Comparison of ENCODE assay signal across 16 cellular contexts in genomic region chr1:243991650-243992049, GRCh38. TPM values are rescaled to one million over a fixed set of nuclear protein-coding genes. Genes with fewer than 3 reads are reported as not detected.
DNase-seq lines count a peak whose midpoint lies in the region; ATAC-seq and TF ChIP-seq lines count a peak whose summit lies in the region.
"Had no signal": no experiment of that assay in that cellular context is flagged by ENCODE, and none has a peak within 500 bp of the region (broad histone marks: within the 10 kb centered on the region; RNA-seq: fewer than 3 reads in every experiment).

No MANE protein-coding gene starts in this region.

- DNase-seq in HS-5 (ENCODE audit: low read depth), result peak; percentile 14
- DNase-seq in NCI-H226, result peak; percentile 12
- DNase-seq in amniotic epithelial cell (ENCODE audit: low read depth), result peak; percentile 31
- no peak for DNase-seq in NCI-H1092 treated with DMSO at 0.1 percent for 48 hours (lab: John Stamatoyannopoulos, UW)
- DNase-seq in mammary epithelial cell, result no peak
- DNase-seq: Caco-2; CD4-positive, CD25-positive, alpha-beta regulatory T cell; CD8-positive, alpha-beta T cell; DMS153; DMS79 treated with DMSO at 0.1 percent for 48 hours; GF-D8; GM23248; H7 had no signal

- no peak overlapping the region for H3K9ac ChIP-seq in mammary epithelial cell (ENCODE audit: insufficient read depth, low read length)
- H3K9ac ChIP-seq: BLaER1, GM23248 had no signal

- no peak for TF ChIP-seq CTCF in mammary epithelial cell (conservative IDR thresholded peaks at IDR 0.05 in 1 of 2, IDR thresholded peaks at IDR 0.05 in 1 of 2; ENCODE audit: extremely low read depth in 1 of 2, insufficient read depth in 1 of 2, low read depth in 1 of 2, low read length in 2 of 2)

- in situ Hi-C loops in mammary epithelial cell (cut with MboI; ENCODE audit: low sequenced_read_pairs in 2 of 2), result no loop called here

- no peak overlapping the region for H2AFZ ChIP-seq in mammary epithelial cell (ENCODE audit: low read depth, low read length)
- H2AFZ ChIP-seq: GM23248 had no signal

- H4K20me1 ChIP-seq in mammary epithelial cell (ENCODE audit: insufficient read depth, low read length), result no peaks in the 10 kb centered on the region
- H4K20me1 ChIP-seq: BLaER1 had no signal

- no peak overlapping the region for H3K4me3 ChIP-seq in mammary epithelial cell (replicated peaks in 1 of 3; ENCODE audit: insufficient read depth in 1 of 3, low read depth in 2 of 3, low read length in 3 of 3)
- H3K4me3 ChIP-seq: BLaER1, GM23248 had no signal

- no peak overlapping the region for H3K4me2 ChIP-seq in mammary epithelial cell (ENCODE audit: insufficient read depth, low read depth, low read length)
- H3K4me2 ChIP-seq: BLaER1 had no signal

- dilution Hi-C loops in mammary epithelial cell (cut with HindIII; ENCODE audit: low sequenced_read_pairs), result no loop called here

- no peaks in the 10 kb centered on the region for H3K4me1 ChIP-seq in mammary epithelial cell (ENCODE audit: insufficient read depth, low read length)
- H3K4me1 ChIP-seq: Caco-2 had no signal

- H3K9me3 ChIP-seq in mammary epithelial cell (replicated peaks; ENCODE audit: insufficient read depth, low read length), result no peaks in the 10 kb centered on the region
- H3K9me3 ChIP-seq: Caco-2 had no signal

- BruUV-seq in mammary epithelial cell (replicated peaks; lab: Mats Ljungman, UMichigan), result no TSS peak

- no peaks in the 10 kb centered on the region for H3K79me2 ChIP-seq in mammary epithelial cell (ENCODE audit: insufficient read depth, low read length)

- 34% methylated on average over 3 of the region's 3 CpGs for WGBS in mammary epithelial cell (ENCODE audit: low coverage, missing lambda C conversion rate)

- no peaks in the 10 kb centered on the region for H3K36me3 ChIP-seq in mammary epithelial cell (ENCODE audit: insufficient read depth, low read length)
- H3K36me3 ChIP-seq: BLaER1 had no signal

- ATAC-seq in GM19351 (IDR thresholded peaks at IDR 0.05; ENCODE audit: unreplicated experiment), result no peak
- ATAC-seq: CD8-positive, alpha-beta T cell had no signal

- intact Hi-C loops in mammary epithelial cell (cut with micrococcal nuclease), result no loop called here

- H3K27ac ChIP-seq in mammary epithelial cell (ENCODE audit: insufficient read depth, low read depth, low read length), result no peak overlapping the region
- H3K27ac ChIP-seq: BLaER1, C4-2B, GM23248 had no signal

- H3K27me3 ChIP-seq in mammary epithelial cell (ENCODE audit: insufficient read depth, low read length), result no peaks in the 10 kb centered on the region
- H3K27me3 ChIP-seq: BLaER1 had no signal

- CTCF ChIA-PET in mammary epithelial cell (lab: Charles Lee; ENCODE audit: low non-redundant PET), result no interaction called here

RNA-seq across cellular contexts. Expression of gene ZBTB18, which starts 59.4 kb away (rescaled TPM):
- 10 to 100 TPM in 1 of 2 donors, 1 to 10 TPM in 1; 5.9 to 10.2 TPM for total RNA-seq in mammary epithelial cell
- polyA plus RNA-seq in mammary epithelial cell, result 5.2 TPM
- polyA minus RNA-seq in mammary epithelial cell, result 7.0 TPM

Comparison
In these comparisons a context has a peak if more than half of its experiments do, and no peak if none do; other contexts are left out.
1. DNase-seq: peak in HS-5 (single experiment), NCI-H226 (single experiment) and amniotic epithelial cell (single experiment); none in NCI-H1092 treated with DMSO at 0.1 percent for 48 hours (single experiment) and mammary epithelial cell (single experiment).